1 cellular context compared by ENCODE assay signal in genomic region chr7:101108961-101109360, GRCh38.
TF ChIP-seq lines count a peak whose summit lies in the region.

No MANE protein-coding gene starts in this region.

TF ChIP-seq in IMR-90, 13 proteins besides CTCF, POLR2A, EP300 and RAD21 (continued from another document):
- TF ChIP-seq, protein P1, sequence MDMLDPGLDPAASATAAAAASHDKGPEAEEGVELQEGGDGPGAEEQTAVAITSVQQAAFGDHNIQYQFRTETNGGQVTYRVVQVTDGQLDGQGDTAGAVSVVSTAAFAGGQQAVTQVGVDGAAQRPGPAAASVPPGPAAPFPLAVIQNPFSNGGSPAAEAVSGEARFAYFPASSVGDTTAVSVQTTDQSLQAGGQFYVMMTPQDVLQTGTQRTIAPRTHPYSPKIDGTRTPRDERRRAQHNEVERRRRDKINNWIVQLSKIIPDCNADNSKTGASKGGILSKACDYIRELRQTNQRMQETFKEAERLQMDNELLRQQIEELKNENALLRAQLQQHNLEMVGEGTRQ (IDR thresholded peaks at IDR 0.05; ENCODE audit: low read depth, low read length), result no peak
- TF ChIP-seq SMC3 (IDR thresholded peaks at IDR 0.05; ENCODE audit: low read depth, low read length) (no peak), FOS (IDR thresholded peaks at IDR 0.05; ENCODE audit: low read depth, low read length) (no peak), RFX5 (IDR thresholded peaks at IDR 0.05; ENCODE audit: low read depth, low read length) (no peak), NFE2L2 (IDR thresholded peaks at IDR 0.05; ENCODE audit: low read depth, low read length) (no peak), MAFK (IDR thresholded peaks at IDR 0.05; ENCODE audit: low read depth, low read length) (no peak)
- TF ChIP-seq, protein P2, sequence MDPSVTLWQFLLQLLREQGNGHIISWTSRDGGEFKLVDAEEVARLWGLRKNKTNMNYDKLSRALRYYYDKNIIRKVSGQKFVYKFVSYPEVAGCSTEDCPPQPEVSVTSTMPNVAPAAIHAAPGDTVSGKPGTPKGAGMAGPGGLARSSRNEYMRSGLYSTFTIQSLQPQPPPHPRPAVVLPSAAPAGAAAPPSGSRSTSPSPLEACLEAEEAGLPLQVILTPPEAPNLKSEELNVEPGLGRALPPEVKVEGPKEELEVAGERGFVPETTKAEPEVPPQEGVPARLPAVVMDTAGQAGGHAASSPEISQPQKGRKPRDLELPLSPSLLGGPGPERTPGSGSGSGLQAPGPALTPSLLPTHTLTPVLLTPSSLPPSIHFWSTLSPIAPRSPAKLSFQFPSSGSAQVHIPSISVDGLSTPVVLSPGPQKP (IDR thresholded peaks at IDR 0.05; ENCODE audit: borderline replicate concordance, low read depth, low read length), result no peak
